2 cellular contexts compared by ENCODE assay signal in the genomic region with DNA sequence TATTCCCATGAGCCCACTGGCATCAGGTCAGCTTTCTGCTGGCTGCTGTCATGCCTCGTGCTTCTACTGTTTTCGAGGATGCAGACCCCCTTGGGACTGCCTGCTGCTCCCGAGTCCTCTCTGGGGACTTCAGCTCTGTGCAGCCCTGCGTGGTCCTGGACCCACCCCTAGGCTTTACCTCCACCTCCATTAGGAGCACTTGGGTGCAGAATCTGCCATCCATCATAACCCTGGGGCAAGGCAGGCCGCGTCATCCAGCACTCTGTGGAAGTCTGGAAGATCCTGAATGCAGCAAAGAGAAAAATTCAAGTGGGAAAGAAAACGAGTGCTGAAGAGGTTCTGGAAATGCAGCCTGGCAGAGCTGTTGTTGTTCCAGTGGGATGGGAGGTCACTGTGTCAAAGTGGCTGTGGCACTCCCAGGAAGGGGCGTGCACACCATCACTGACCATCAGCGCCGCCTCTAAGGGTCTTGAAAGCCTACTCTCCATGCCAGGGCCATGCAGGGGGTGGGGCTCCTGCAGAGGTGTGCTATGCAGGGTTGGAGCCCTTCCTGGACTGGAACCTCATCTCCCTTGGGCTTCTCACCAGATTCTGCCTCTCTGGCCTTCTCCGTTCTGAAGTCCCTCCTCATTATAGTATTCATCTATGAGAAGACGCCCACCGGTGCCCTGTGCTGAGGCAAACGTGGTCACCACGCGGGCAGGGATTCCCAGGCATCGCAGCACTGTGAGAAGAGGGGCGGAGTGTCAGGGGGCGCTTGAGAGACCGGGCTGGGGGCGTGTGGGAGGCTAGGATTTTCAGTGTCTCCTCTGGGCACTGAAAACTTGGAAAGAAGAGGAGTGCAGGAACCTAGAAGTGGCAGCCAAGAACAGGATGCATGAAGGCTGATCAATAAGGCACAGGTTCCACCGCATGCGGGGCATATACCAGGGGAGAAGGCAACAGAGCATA.
TF ChIP-seq lines count a peak whose summit lies in the region.

No MANE protein-coding gene starts in this region.

TF ChIP-seq in IMR-90, 13 proteins besides CTCF, POLR2A, EP300 and RAD21:
- TF ChIP-seq MXI1 (IDR thresholded peaks at IDR 0.05; ENCODE audit: borderline replicate concordance, low read depth, low read length) (no peak), CHD1 (IDR thresholded peaks at IDR 0.05; ENCODE audit: low read depth, low read length) (no peak), SMC3 (IDR thresholded peaks at IDR 0.05; ENCODE audit: low read depth, low read length) (no peak)
- TF ChIP-seq, protein P1, sequence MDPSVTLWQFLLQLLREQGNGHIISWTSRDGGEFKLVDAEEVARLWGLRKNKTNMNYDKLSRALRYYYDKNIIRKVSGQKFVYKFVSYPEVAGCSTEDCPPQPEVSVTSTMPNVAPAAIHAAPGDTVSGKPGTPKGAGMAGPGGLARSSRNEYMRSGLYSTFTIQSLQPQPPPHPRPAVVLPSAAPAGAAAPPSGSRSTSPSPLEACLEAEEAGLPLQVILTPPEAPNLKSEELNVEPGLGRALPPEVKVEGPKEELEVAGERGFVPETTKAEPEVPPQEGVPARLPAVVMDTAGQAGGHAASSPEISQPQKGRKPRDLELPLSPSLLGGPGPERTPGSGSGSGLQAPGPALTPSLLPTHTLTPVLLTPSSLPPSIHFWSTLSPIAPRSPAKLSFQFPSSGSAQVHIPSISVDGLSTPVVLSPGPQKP (IDR thresholded peaks at IDR 0.05; ENCODE audit: borderline replicate concordance, low read depth, low read length), result no peak
- TF ChIP-seq, protein P2, sequence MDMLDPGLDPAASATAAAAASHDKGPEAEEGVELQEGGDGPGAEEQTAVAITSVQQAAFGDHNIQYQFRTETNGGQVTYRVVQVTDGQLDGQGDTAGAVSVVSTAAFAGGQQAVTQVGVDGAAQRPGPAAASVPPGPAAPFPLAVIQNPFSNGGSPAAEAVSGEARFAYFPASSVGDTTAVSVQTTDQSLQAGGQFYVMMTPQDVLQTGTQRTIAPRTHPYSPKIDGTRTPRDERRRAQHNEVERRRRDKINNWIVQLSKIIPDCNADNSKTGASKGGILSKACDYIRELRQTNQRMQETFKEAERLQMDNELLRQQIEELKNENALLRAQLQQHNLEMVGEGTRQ (IDR thresholded peaks at IDR 0.05; ENCODE audit: low read depth, low read length), result no peak

TF ChIP-seq in HepG2, 621 proteins besides CTCF, POLR2A, EP300 and RAD21:
- TF ChIP-seq PLRG1 (conservative IDR thresholded peaks at IDR 0.05) (no peak), ZNF672 (CRISPR knock-in tag; IDR thresholded peaks at IDR 0.05) (no peak), ATF7 (IDR thresholded peaks at IDR 0.05) (no peak), ATF7 (CRISPR knock-in tag; IDR thresholded peaks at IDR 0.05) (no peak), TRIM24 (CRISPR knock-in tag; IDR thresholded peaks at IDR 0.05) (no peak), EHMT2 (IDR thresholded peaks at IDR 0.05; ENCODE audit: borderline replicate concordance, low read depth, low read length) (no peak), ESRRA (CRISPR knock-in tag; IDR thresholded peaks at IDR 0.05; ENCODE audit: low read depth) (no peak)
- TF ChIP-seq, protein P3, sequence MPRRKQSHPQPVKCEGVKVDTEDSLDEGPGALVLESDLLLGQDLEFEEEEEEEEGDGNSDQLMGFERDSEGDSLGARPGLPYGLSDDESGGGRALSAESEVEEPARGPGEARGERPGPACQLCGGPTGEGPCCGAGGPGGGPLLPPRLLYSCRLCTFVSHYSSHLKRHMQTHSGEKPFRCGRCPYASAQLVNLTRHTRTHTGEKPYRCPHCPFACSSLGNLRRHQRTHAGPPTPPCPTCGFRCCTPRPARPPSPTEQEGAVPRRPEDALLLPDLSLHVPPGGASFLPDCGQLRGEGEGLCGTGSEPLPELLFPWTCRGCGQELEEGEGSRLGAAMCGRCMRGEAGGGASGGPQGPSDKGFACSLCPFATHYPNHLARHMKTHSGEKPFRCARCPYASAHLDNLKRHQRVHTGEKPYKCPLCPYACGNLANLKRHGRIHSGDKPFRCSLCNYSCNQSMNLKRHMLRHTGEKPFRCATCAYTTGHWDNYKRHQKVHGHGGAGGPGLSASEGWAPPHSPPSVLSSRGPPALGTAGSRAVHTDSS (CRISPR knock-in tag; conservative IDR thresholded peaks at IDR 0.05), result no peak
